ENCODE assay signal across 10 cellular contexts in genomic region chr10:69338547-69339450, GRCh38.
DNase-seq lines count a peak whose midpoint lies in the region; ATAC-seq, FAIRE-seq and TF ChIP-seq lines count a peak whose summit lies in the region.
"Had no signal": no experiment of that assay in that cellular context is flagged by ENCODE, and none has a peak within 500 bp of the region (broad histone marks: within the 10 kb centered on the region; RNA-seq: fewer than 3 reads in every experiment).

No MANE protein-coding gene starts in this region.

- CTCF ChIA-PET in A549 (lab: Yijun Ruan, JAX): interaction anchor here (0.6 to 1.8 kb wide), 4 partner anchors 20 to 104 kb away, joined by 3 to 6 read pairs (median 4); no protein-coding TSS in a partner anchor

- no peak for TF ChIP-seq EP300 in A549 (IDR thresholded peaks at IDR 0.05)

- H3K36me3 Mint-ChIP-seq in HFFc6 (ENCODE audit: low read depth): peaks cover 25% of the 10 kb centered on the region
- H3K36me3 Mint-ChIP-seq in naive thymus-derived CD8-positive, alpha-beta T cell: peaks cover 0 to 6% (median 0%) of the 10 kb centered on the region in 3 donors

- 0 out of 3 replicates have a peak overlapping the region, but pooled peaks have one; percentile 6 for H3K4me2 ChIP-seq in A549

- peak overlapping the region; percentile 75 for H3K4me3 Mint-ChIP-seq in HFFc6
- H3K4me3 Mint-ChIP-seq in naive thymus-derived CD8-positive, alpha-beta T cell: peak overlapping the region in 4 of 10 donors; percentile 29 to 43 (median 36)
- H3K4me3 Mint-ChIP-seq: activated B cell treated with CpG ODN at 0.5 μM for 24 hours had no signal

- 84% methylated on average over 9 of the region's 9 CpGs for WGBS in A549 (ENCODE audit: missing lambda C conversion rate)

- H3K9me3 Mint-ChIP-seq in HFFc6: no peaks in the 10 kb centered on the region
- no peaks in the 10 kb centered on the region for H3K9me3 Mint-ChIP-seq in naive thymus-derived CD8-positive, alpha-beta T cell
- H3K9me3 Mint-ChIP-seq: activated B cell treated with CpG ODN at 0.5 μM for 24 hours had no signal

- no peak overlapping the region for H3K4me3 ChIP-seq in A549

- no peak for TF ChIP-seq POLR2A in A549 (IDR thresholded peaks at IDR 0.05; ENCODE audit: low read length)

- TF ChIP-seq CTCF in A549 (IDR thresholded peaks at IDR 0.05) (no peak), HFFc6 (IDR thresholded peaks at IDR 0.05) (no peak), GM13977 (IDR thresholded peaks at IDR 0.05; ENCODE audit: extremely low read depth, insufficient read depth, missing control alignments) (no peak)

- ATAC-seq in A549 (peak; percentile 20 to 43; a peak in 3 of 6 replicates), GM21737 (IDR thresholded peaks at IDR 0.05; ENCODE audit: unreplicated experiment) (no peak)
- ATAC-seq in naive thymus-derived CD8-positive, alpha-beta T cell: no peak

- DNase-seq in A549 (ENCODE audit: low read depth in 1 of 2, low spot score in 1 of 2) (no peak), HFFc6 (no peak), NCI-H1417 treated with DMSO at 0.1 percent for 48 hours (lab: John Stamatoyannopoulos, UW) (no peak), GM13977 (ENCODE audit: low spot score) (no peak)
- DNase-seq in naive thymus-derived CD8-positive, alpha-beta T cell: no peak
- no peak for DNase-seq in effector CD8-positive, alpha-beta T cell (lab: John Stamatoyannopoulos, UW)
- DNase-seq: activated B cell treated with CpG ODN at 0.5 μM for 24 hours, EL had no signal

- H3K27ac Mint-ChIP-seq in HFFc6: peak overlapping the region; percentile 85
- peak overlapping the region; percentile 43 to 95 (median 68) for H3K27ac Mint-ChIP-seq in naive thymus-derived CD8-positive, alpha-beta T cell
- H3K27ac Mint-ChIP-seq: activated B cell treated with CpG ODN at 0.5 μM for 24 hours had no signal

- peak overlapping the region; percentile 22 to 56; a peak in 3 of 6 replicates for H3K27ac ChIP-seq in A549
- peak overlapping the region; percentile 34 for H3K27ac ChIP-seq in cingulate gyrus (ENCODE audit: low read depth, low read length)

- peaks cover 27% of the 10 kb centered on the region for H3K4me1 ChIP-seq in A549

- H3K27me3 Mint-ChIP-seq in HFFc6 (ENCODE audit: insufficient read depth): no peaks in the 10 kb centered on the region; the same call in 1 of the 2 replicates
- no peaks in the 10 kb centered on the region for H3K27me3 Mint-ChIP-seq in naive thymus-derived CD8-positive, alpha-beta T cell
- H3K27me3 Mint-ChIP-seq: activated B cell treated with CpG ODN at 0.5 μM for 24 hours had no signal

- no peak for FAIRE-seq in A549 (lab: Jason Lieb, UNC)

- H3K4me1 Mint-ChIP-seq in HFFc6 (ENCODE audit: low read depth): peaks cover 83% of the 10 kb centered on the region
- peaks cover 42 to 86% (median 80%) of the 10 kb centered on the region in 4 donors for H3K4me1 Mint-ChIP-seq in naive thymus-derived CD8-positive, alpha-beta T cell

- TF ChIP-seq RAD21 in A549 (conservative IDR thresholded peaks at IDR 0.05 in 1 of 2, IDR thresholded peaks at IDR 0.05 in 1 of 2): no peak

- in situ Hi-C loops in GM13977 (cut with MboI; ENCODE audit: low pct_unique_long_range_greater_than_20kb, low sequenced_read_pairs, unreplicated experiment): no loop called here

- POLR2A ChIA-PET in A549 (lab: Yijun Ruan, JAX): interaction anchor here (0.6 kb wide), 1 partner anchor 990 kb away, joined by 4 read pairs; no protein-coding TSS in a partner anchor
- POLR2A ChIA-PET in naive thymus-derived CD8-positive, alpha-beta T cell (lab: Charles Lee): interaction anchor here (1.1 to 1.5 kb wide), 2 partner anchors 21 to 24 kb away, joined by 4 read pairs; no protein-coding TSS in a partner anchor

- H3K9me3 ChIP-seq in A549: no peaks in the 10 kb centered on the region

TF ChIP-seq in A549, 52 proteins besides CTCF, POLR2A, EP300 and RAD21:
- TF ChIP-seq KDM5A (IDR thresholded peaks at IDR 0.05) (no peak), HEYL (CRISPR knock-in tag; IDR thresholded peaks at IDR 0.05) (no peak), HOXB13 (CRISPR knock-in tag; IDR thresholded peaks at IDR 0.05; ENCODE audit: low read depth) (no peak), MAZ (IDR thresholded peaks at IDR 0.05; ENCODE audit: borderline replicate concordance, low read depth, low read length) (no peak), RNF2 (IDR thresholded peaks at IDR 0.05; ENCODE audit: borderline replicate concordance, low read depth) (no peak), ZSCAN20 (CRISPR knock-in tag; IDR thresholded peaks at IDR 0.05) (no peak), FOXS1 (CRISPR knock-in tag; IDR thresholded peaks at IDR 0.05) (no peak), NR3C1 (IDR thresholded peaks at IDR 0.05) (no peak), NPAS2 (CRISPR knock-in tag; IDR thresholded peaks at IDR 0.05; ENCODE audit: borderline replicate concordance) (no peak), JUNB (IDR thresholded peaks at IDR 0.05) (no peak)
- TF ChIP-seq, protein P1, sequence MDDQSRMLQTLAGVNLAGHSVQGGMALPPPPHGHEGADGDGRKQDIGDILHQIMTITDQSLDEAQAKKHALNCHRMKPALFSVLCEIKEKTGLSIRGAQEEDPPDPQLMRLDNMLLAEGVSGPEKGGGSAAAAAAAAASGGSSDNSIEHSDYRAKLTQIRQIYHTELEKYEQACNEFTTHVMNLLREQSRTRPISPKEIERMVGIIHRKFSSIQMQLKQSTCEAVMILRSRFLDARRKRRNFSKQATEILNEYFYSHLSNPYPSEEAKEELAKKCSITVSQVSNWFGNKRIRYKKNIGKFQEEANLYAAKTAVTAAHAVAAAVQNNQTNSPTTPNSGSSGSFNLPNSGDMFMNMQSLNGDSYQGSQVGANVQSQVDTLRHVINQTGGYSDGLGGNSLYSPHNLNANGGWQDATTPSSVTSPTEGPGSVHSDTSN (IDR thresholded peaks at IDR 0.05): no peak
- TF ChIP-seq, protein P2, sequence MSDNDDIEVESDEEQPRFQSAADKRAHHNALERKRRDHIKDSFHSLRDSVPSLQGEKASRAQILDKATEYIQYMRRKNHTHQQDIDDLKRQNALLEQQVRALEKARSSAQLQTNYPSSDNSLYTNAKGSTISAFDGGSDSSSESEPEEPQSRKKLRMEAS (IDR thresholded peaks at IDR 0.05): no peak
- TF ChIP-seq, protein P3, sequence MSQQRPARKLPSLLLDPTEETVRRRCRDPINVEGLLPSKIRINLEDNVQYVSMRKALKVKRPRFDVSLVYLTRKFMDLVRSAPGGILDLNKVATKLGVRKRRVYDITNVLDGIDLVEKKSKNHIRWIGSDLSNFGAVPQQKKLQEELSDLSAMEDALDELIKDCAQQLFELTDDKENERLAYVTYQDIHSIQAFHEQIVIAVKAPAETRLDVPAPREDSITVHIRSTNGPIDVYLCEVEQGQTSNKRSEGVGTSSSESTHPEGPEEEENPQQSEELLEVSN (IDR thresholded peaks at IDR 0.05; ENCODE audit: borderline replicate concordance, low read depth): no peak

Comparison
In these comparisons a context has a peak if more than half of its experiments do, and no peak if none do; other contexts are left out.
1. ATAC-seq: peak in A549 (2 of 2); none in naive thymus-derived CD8-positive, alpha-beta T cell (0 of 2) and GM21737 (single experiment).